In genomic region chr20:8805737-8806442, GRCh38 we compare ENCODE assay signal across 22 cellular contexts.
DNase-seq lines count a peak whose midpoint lies in the region; ATAC-seq and TF ChIP-seq lines count a peak whose summit lies in the region.
"Had no signal": no experiment of that assay in that cellular context is flagged by ENCODE, and none has a peak within 500 bp of the region (broad histone marks: within the 10 kb centered on the region; RNA-seq: fewer than 3 reads in every experiment).

No MANE protein-coding gene starts in this region.

- no peak overlapping the region for H3K4me3 Mint-ChIP-seq in activated CD4-positive, alpha-beta memory T cell treated with anti-CD3 and anti-CD28 coated beads for 36 hours
- no peak overlapping the region for H3K4me3 Mint-ChIP-seq in activated CD4-positive, alpha-beta memory T cell treated with anti-CD3 and anti-CD28 coated beads, Interleukin-2, amount 10 ng/mL, durations not matched to agents 7 days and 5 days
- H3K4me3 Mint-ChIP-seq: activated B cell treated with CpG ODN at 0.5 μM for 24 hours; natural killer cell; T-helper 1 cell treated with Interleukin-12 subunit alpha and Interleukin-12 subunit beta and Interleukin-4 antibody, amounts not matched to agents 30 μg/mL and 1 μg/mL, for 36 hours had no signal

- H3K4me3 ChIP-seq in epithelial cell of esophagus (ENCODE audit: low read length), result no peak overlapping the region
- H3K4me3 ChIP-seq: A549, ascending aorta, K562, SJSA1, upper lobe of left lung had no signal

- H3K9me3 Mint-ChIP-seq in activated CD4-positive, alpha-beta memory T cell treated with anti-CD3 and anti-CD28 coated beads for 36 hours, result no peaks in the 10 kb centered on the region
- H3K9me3 Mint-ChIP-seq in activated CD4-positive, alpha-beta memory T cell treated with anti-CD3 and anti-CD28 coated beads, Interleukin-2, amount 10 ng/mL, durations not matched to agents 7 days and 5 days, result peaks cover 2% of the 10 kb centered on the region
- H3K9me3 Mint-ChIP-seq: activated B cell treated with CpG ODN at 0.5 μM for 24 hours; natural killer cell; T-helper 1 cell treated with Interleukin-12 subunit alpha and Interleukin-12 subunit beta and Interleukin-4 antibody, amounts not matched to agents 30 μg/mL and 1 μg/mL, for 36 hours had no signal

- no peak overlapping the region for H3K27ac Mint-ChIP-seq in activated CD4-positive, alpha-beta memory T cell treated with anti-CD3 and anti-CD28 coated beads for 36 hours
- H3K27ac Mint-ChIP-seq in activated CD4-positive, alpha-beta memory T cell treated with anti-CD3 and anti-CD28 coated beads, Interleukin-2, amount 10 ng/mL, durations not matched to agents 7 days and 5 days, result no peak overlapping the region
- H3K27ac Mint-ChIP-seq: activated B cell treated with CpG ODN at 0.5 μM for 24 hours; natural killer cell; T-helper 1 cell treated with Interleukin-12 subunit alpha and Interleukin-12 subunit beta and Interleukin-4 antibody, amounts not matched to agents 30 μg/mL and 1 μg/mL, for 36 hours had no signal

- H3K4me1 Mint-ChIP-seq in activated CD4-positive, alpha-beta memory T cell treated with anti-CD3 and anti-CD28 coated beads for 36 hours (ENCODE audit: low read depth), result peaks cover 3% of the 10 kb centered on the region
- H3K4me1 Mint-ChIP-seq in activated CD4-positive, alpha-beta memory T cell treated with anti-CD3 and anti-CD28 coated beads, Interleukin-2, amount 10 ng/mL, durations not matched to agents 7 days and 5 days, result peaks cover 11% of the 10 kb centered on the region
- H3K4me1 Mint-ChIP-seq: activated B cell treated with CpG ODN at 0.5 μM for 24 hours had no signal

- H3K36me3 Mint-ChIP-seq in activated CD4-positive, alpha-beta memory T cell treated with anti-CD3 and anti-CD28 coated beads for 36 hours, result no peaks in the 10 kb centered on the region
- no peaks in the 10 kb centered on the region for H3K36me3 Mint-ChIP-seq in activated CD4-positive, alpha-beta memory T cell treated with anti-CD3 and anti-CD28 coated beads, Interleukin-2, amount 10 ng/mL, durations not matched to agents 7 days and 5 days (ENCODE audit: low read depth)
- H3K36me3 Mint-ChIP-seq: natural killer cell had no signal

- no peaks in the 10 kb centered on the region for H3K27me3 Mint-ChIP-seq in activated CD4-positive, alpha-beta memory T cell treated with anti-CD3 and anti-CD28 coated beads for 36 hours
- no peaks in the 10 kb centered on the region for H3K27me3 Mint-ChIP-seq in activated CD4-positive, alpha-beta memory T cell treated with anti-CD3 and anti-CD28 coated beads, Interleukin-2, amount 10 ng/mL, durations not matched to agents 7 days and 5 days
- H3K27me3 Mint-ChIP-seq: activated B cell treated with CpG ODN at 0.5 μM for 24 hours had no signal

- peak; percentile 9 for DNase-seq in activated CD4-positive, alpha-beta memory T cell treated with anti-CD3 and anti-CD28 coated beads for 36 hours
- DNase-seq in activated CD4-positive, alpha-beta memory T cell treated with anti-CD3 and anti-CD28 coated beads, Interleukin-2, amount 10 ng/mL, durations not matched to agents 7 days and 5 days, result no peak
- peak; percentile 1 for DNase-seq in NAMALWA (ENCODE audit: low spot score)
- DNase-seq in epithelial cell of esophagus (ENCODE audit: low read depth), result peak; percentile 34
- DNase-seq: activated B cell treated with CpG ODN at 0.5 μM for 24 hours; activated gamma-delta T cell; Calu3; effector memory CD4-positive, alpha-beta T cell; left cardiac atrium; natural killer cell; NCI-H1092; NCI-H526; upper lobe of left lung had no signal

- intact Hi-C loops in activated CD4-positive, alpha-beta memory T cell treated with anti-CD3 and anti-CD28 coated beads for 36 hours (cut with micrococcal nuclease), result no loop called here

- CTCF ChIA-PET in activated CD4-positive, alpha-beta memory T cell treated with anti-CD3 and anti-CD28 coated beads for 36 hours (lab: Charles Lee), result no interaction called here
- CTCF ChIA-PET in activated CD4-positive, alpha-beta memory T cell treated with anti-CD3 and anti-CD28 coated beads, Interleukin-2, amount 10 ng/mL, durations not matched to agents 7 days and 5 days (lab: Charles Lee), result no interaction called here

- no peak for TF ChIP-seq CTCF in epithelial cell of esophagus (IDR thresholded peaks at IDR 0.05; ENCODE audit: insufficient read depth, low read depth, low read length, missing control alignments)

- ATAC-seq in GM18867 (IDR thresholded peaks at IDR 0.05; ENCODE audit: unreplicated experiment), result peak; percentile 65
- no peak for ATAC-seq in HG02763 (IDR thresholded peaks at IDR 0.05; ENCODE audit: unreplicated experiment)
- no peak for ATAC-seq in GM19467 (IDR thresholded peaks at IDR 0.05; ENCODE audit: unreplicated experiment)
- no peak for ATAC-seq in GM19035 (IDR thresholded peaks at IDR 0.05; ENCODE audit: unreplicated experiment)
- ATAC-seq: A549, K562, left cardiac atrium, natural killer cell had no signal

- POLR2A ChIA-PET in activated CD4-positive, alpha-beta memory T cell treated with anti-CD3 and anti-CD28 coated beads for 36 hours (lab: Charles Lee), result no interaction called here
- POLR2A ChIA-PET in activated CD4-positive, alpha-beta memory T cell treated with anti-CD3 and anti-CD28 coated beads, Interleukin-2, amount 10 ng/mL, durations not matched to agents 7 days and 5 days (lab: Charles Lee), result no interaction called here
